In genomic region chr6:154516276-154516675, GRCh38 we compare ENCODE assay signal across 17 cellular contexts. TPM values are rescaled to one million over a fixed set of nuclear protein-coding genes. Genes with fewer than 3 reads are reported as not detected.
DNase-seq lines count a peak whose midpoint lies in the region; ATAC-seq and TF ChIP-seq lines count a peak whose summit lies in the region.
"Had no signal": no experiment of that assay in that cellular context is flagged by ENCODE, and none has a peak within 500 bp of the region (broad histone marks: within the 10 kb centered on the region; RNA-seq: fewer than 3 reads in every experiment).

No MANE protein-coding gene starts in this region.

- H3K4me3 ChIP-seq in ACC112 (ENCODE audit: low read depth, low read length) (peak overlapping the region; percentile 78), ascending aorta (peak overlapping the region; percentile 18 to 53), left lung (peak overlapping the region in 1 of 2 donors; percentile 2), skeletal muscle satellite cell (ENCODE audit: low read length) (peak overlapping the region; percentile 63)
- H3K4me3 ChIP-seq: Peyer's patch, smooth muscle cell had no signal

- ATAC-seq in left lung (no peak), left lobe of liver (no peak)

- H3K36me3 ChIP-seq in ACC112 (ENCODE audit: insufficient read depth, low read length), result no peaks in the 10 kb centered on the region
- H3K36me3 ChIP-seq in ascending aorta, result no peaks in the 10 kb centered on the region
- no peaks in the 10 kb centered on the region for H3K36me3 ChIP-seq in left lung
- no peaks in the 10 kb centered on the region for H3K36me3 ChIP-seq in skeletal muscle satellite cell (ENCODE audit: insufficient read depth, low read length)
- H3K36me3 ChIP-seq: Peyer's patch had no signal

- no peak overlapping the region for H3K9ac ChIP-seq in skeletal muscle satellite cell (ENCODE audit: low read depth, low read length)

- H3K27me3 ChIP-seq in ACC112 (ENCODE audit: insufficient read depth, low read length) (no peaks in the 10 kb centered on the region), ascending aorta (no peaks in the 10 kb centered on the region), left lung (peaks cover 0 to under 1% of the 10 kb centered on the region in 2 donors), skeletal muscle satellite cell (ENCODE audit: control insufficient read depth, insufficient read depth, low read length) (no peaks in the 10 kb centered on the region)
- H3K27me3 ChIP-seq: Peyer's patch had no signal

- no peaks in the 10 kb centered on the region for H3K79me2 ChIP-seq in ACC112 (ENCODE audit: control insufficient read depth, insufficient read depth, low read length, unreplicated experiment)

- H3K4me1 ChIP-seq in ACC112 (ENCODE audit: control insufficient read depth, insufficient read depth, low read length, unreplicated experiment), result peaks cover 18% of the 10 kb centered on the region
- peaks cover 0 to 2% of the 10 kb centered on the region in 2 donors for H3K4me1 ChIP-seq in ascending aorta
- peaks cover 0 to 10% of the 10 kb centered on the region in 2 donors for H3K4me1 ChIP-seq in left lung
- peaks cover 7% of the 10 kb centered on the region for H3K4me1 ChIP-seq in skeletal muscle satellite cell (ENCODE audit: control insufficient read depth, insufficient read depth, low read length)

- intact Hi-C loops in ascending aorta (cut with DNase I) (loop anchor here (10.0 kb wide), 1 partner anchor 289 kb away; no protein-coding TSS in a partner anchor), left lung (cut with DNase I) (no loop called here)

- H3K9me3 ChIP-seq in ascending aorta (no peaks in the 10 kb centered on the region), left lung (no peaks in the 10 kb centered on the region), skeletal muscle satellite cell (replicated peaks; ENCODE audit: low read length) (no peaks in the 10 kb centered on the region)
- H3K9me3 ChIP-seq: Peyer's patch had no signal

- H2AFZ ChIP-seq in ACC112 (ENCODE audit: low read length, unreplicated experiment), result peak overlapping the region; percentile 100

- no peak for TF ChIP-seq CTCF in ascending aorta (IDR thresholded peaks at IDR 0.05)
- TF ChIP-seq CTCF in left lung (IDR thresholded peaks at IDR 0.05), result no peak

- no peak for DNase-seq in ascending aorta (ENCODE audit: low spot score in 2 of 2)
- DNase-seq in left lung, result no peak
- DNase-seq in DMS 273 treated with DMSO at 0.1 percent for 48 hours (lab: John Stamatoyannopoulos, UW), result no peak
- DNase-seq in epidermal melanocyte (ENCODE audit: insufficient read length, low spot score), result no peak
- DNase-seq in NK-92 (lab: John Stamatoyannopoulos, UW; ENCODE audit: unreplicated experiment), result no peak
- DNase-seq in left lobe of liver (ENCODE audit: low spot score), result no peak
- DNase-seq: activated CD4-positive, alpha-beta memory T cell treated with anti-CD3 and anti-CD28 coated beads for 36 hours; activated T-cell treated with anti-CD3 and anti-CD28 coated beads, Interleukin-2, amount 50 U/mL, for 48 hours; cerebellar nuclear complex; COR-L47; Karpas-422; NCI-H1105 treated with DMSO at 0.1 percent for 48 hours; NCI-H748 treated with DMSO at 0.1 percent for 48 hours; Peyer's patch had no signal

- peak overlapping the region; percentile 83 for H3K4me2 ChIP-seq in skeletal muscle satellite cell (ENCODE audit: low read length)
- H3K4me2 ChIP-seq: smooth muscle cell had no signal

- 0 out of 2 replicates have a peak overlapping the region, but pooled peaks have one; percentile 12 for H3K27ac ChIP-seq in ACC112 (ENCODE audit: low read depth, low read length)
- peak overlapping the region; percentile 28 to 37 for H3K27ac ChIP-seq in ascending aorta
- H3K27ac ChIP-seq in left lung, result peak overlapping the region; percentile 60 to 61
- H3K27ac ChIP-seq: Peyer's patch had no signal

RNA-seq across cellular contexts. Expression of gene CNKSR3, which starts 5.8 kb away (rescaled TPM):
- total RNA-seq in ascending aorta, result 9.7 TPM
- total RNA-seq in left lung, result 10 to 100 TPM; 10.5 to 13.4 TPM
- total RNA-seq in skeletal muscle satellite cell (2012; rRNA removed), result 2.4 and 3.0 TPM in 2 replicates
- 42.9 TPM for total RNA-seq in left lobe of liver
